Comparison of ENCODE assay signal across 1 cellular context in the genomic region with DNA sequence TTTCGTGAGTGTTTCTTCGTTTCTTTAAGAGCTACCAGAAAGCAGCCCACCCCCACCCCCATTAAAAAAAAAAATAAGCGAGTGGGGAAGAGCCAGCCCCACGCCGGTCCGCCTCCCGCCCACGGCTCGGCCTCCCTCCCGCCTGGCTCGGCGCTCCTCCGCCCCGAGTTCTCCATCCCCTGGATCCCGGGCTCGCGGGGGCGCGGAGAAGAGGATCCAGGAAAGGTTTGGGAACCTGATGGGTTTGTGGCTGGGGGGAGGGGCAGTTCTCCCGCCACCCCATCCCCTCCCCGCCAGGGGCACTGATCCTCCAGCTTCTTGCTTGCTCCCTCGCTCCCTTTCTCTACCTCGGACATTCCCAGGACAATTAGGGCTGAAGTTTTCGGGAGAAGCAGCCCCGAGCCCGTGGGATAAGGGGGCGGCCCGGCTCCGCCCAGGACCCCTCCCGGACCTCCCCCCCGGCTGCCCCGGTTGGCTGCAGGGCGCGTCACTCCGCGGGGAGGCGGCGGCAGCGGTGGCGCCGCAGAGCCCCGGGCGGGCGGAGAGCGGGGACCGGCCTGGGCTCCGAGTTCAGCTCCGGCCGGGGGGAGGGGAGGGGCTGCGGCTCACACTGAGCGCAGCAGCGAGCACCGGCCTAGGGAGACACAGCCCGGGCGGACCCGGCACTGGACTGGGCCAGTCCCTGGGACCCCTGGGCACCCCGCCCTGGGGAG.
TF ChIP-seq lines count a peak whose summit lies in the region.

No MANE protein-coding gene starts in this region.

TF ChIP-seq in WTC11, 78 proteins besides CTCF, POLR2A, EP300 and RAD21 (continued from another document):
- TF ChIP-seq, protein P1, sequence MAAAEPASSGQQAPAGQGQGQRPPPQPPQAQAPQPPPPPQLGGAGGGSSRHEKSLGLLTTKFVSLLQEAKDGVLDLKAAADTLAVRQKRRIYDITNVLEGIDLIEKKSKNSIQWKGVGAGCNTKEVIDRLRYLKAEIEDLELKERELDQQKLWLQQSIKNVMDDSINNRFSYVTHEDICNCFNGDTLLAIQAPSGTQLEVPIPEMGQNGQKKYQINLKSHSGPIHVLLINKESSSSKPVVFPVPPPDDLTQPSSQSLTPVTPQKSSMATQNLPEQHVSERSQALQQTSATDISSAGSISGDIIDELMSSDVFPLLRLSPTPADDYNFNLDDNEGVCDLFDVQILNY (CRISPR knock-in tag; IDR thresholded peaks at IDR 0.05): peak; percentile 43; the same call in 1 of the 2 replicates
- TF ChIP-seq, protein P2, sequence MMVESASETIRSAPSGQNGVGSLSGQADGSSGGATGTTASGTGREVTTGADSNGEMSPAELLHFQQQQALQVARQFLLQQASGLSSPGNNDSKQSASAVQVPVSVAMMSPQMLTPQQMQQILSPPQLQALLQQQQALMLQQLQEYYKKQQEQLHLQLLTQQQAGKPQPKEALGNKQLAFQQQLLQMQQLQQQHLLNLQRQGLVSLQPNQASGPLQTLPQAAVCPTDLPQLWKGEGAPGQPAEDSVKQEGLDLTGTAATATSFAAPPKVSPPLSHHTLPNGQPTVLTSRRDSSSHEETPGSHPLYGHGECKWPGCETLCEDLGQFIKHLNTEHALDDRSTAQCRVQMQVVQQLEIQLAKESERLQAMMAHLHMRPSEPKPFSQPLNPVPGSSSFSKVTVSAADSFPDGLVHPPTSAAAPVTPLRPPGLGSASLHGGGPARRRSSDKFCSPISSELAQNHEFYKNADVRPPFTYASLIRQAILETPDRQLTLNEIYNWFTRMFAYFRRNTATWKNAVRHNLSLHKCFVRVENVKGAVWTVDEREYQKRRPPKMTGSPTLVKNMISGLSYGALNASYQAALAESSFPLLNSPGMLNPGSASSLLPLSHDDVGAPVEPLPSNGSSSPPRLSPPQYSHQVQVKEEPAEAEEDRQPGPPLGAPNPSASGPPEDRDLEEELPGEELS (CRISPR knock-in tag; IDR thresholded peaks at IDR 0.05): 0 out of 2 replicates have a peak, but pooled peaks have one; percentile 49
- TF ChIP-seq ZNF263 (CRISPR knock-in tag; IDR thresholded peaks at IDR 0.05; ENCODE audit: low read depth) (0 out of 2 replicates have a peak, but pooled peaks have one; percentile 53), NR1H2 (CRISPR knock-in tag; IDR thresholded peaks at IDR 0.05) (no peak), ZNF138 (CRISPR knock-in tag; conservative IDR thresholded peaks at IDR 0.05) (no peak), ZNF423 (CRISPR knock-in tag; IDR thresholded peaks at IDR 0.05) (peak; percentile 63), ATF1 (CRISPR knock-in tag; IDR thresholded peaks at IDR 0.05) (no peak), ETV6 (CRISPR knock-in tag; IDR thresholded peaks at IDR 0.05) (0 out of 2 replicates have a peak, but pooled peaks have one; percentile 39), ZNF232 (CRISPR knock-in tag; IDR thresholded peaks at IDR 0.05) (0 out of 2 replicates have a peak, but pooled peaks have one; percentile 45), ZNF121 (CRISPR knock-in tag; IDR thresholded peaks at IDR 0.05) (no peak), CBFB (CRISPR knock-in tag; IDR thresholded peaks at IDR 0.05; ENCODE audit: low read depth) (0 out of 2 replicates have a peak, but pooled peaks have one; percentile 36), EMX1 (CRISPR knock-in tag; IDR thresholded peaks at IDR 0.05) (no peak), NFYB (CRISPR knock-in tag; conservative IDR thresholded peaks at IDR 0.05; ENCODE audit: low read depth) (peak; percentile 91), CREM (CRISPR knock-in tag; IDR thresholded peaks at IDR 0.05) (0 out of 2 replicates have a peak, but pooled peaks have one; percentile 20), GTF2I (CRISPR knock-in tag; conservative IDR thresholded peaks at IDR 0.05) (no peak)
- TF ChIP-seq, protein P3, sequence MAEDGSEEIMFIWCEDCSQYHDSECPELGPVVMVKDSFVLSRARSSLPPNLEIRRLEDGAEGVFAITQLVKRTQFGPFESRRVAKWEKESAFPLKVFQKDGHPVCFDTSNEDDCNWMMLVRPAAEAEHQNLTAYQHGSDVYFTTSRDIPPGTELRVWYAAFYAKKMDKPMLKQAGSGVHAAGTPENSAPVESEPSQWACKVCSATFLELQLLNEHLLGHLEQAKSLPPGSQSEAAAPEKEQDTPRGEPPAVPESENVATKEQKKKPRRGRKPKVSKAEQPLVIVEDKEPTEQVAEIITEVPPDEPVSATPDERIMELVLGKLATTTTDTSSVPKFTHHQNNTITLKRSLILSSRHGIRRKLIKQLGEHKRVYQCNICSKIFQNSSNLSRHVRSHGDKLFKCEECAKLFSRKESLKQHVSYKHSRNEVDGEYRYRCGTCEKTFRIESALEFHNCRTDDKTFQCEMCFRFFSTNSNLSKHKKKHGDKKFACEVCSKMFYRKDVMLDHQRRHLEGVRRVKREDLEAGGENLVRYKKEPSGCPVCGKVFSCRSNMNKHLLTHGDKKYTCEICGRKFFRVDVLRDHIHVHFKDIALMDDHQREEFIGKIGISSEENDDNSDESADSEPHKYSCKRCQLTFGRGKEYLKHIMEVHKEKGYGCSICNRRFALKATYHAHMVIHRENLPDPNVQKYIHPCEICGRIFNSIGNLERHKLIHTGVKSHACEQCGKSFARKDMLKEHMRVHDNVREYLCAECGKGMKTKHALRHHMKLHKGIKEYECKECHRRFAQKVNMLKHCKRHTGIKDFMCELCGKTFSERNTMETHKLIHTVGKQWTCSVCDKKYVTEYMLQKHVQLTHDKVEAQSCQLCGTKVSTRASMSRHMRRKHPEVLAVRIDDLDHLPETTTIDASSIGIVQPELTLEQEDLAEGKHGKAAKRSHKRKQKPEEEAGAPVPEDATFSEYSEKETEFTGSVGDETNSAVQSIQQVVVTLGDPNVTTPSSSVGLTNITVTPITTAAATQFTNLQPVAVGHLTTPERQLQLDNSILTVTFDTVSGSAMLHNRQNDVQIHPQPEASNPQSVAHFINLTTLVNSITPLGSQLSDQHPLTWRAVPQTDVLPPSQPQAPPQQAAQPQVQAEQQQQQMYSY (CRISPR knock-in tag; IDR thresholded peaks at IDR 0.05): no peak
- TF ChIP-seq, protein P4, sequence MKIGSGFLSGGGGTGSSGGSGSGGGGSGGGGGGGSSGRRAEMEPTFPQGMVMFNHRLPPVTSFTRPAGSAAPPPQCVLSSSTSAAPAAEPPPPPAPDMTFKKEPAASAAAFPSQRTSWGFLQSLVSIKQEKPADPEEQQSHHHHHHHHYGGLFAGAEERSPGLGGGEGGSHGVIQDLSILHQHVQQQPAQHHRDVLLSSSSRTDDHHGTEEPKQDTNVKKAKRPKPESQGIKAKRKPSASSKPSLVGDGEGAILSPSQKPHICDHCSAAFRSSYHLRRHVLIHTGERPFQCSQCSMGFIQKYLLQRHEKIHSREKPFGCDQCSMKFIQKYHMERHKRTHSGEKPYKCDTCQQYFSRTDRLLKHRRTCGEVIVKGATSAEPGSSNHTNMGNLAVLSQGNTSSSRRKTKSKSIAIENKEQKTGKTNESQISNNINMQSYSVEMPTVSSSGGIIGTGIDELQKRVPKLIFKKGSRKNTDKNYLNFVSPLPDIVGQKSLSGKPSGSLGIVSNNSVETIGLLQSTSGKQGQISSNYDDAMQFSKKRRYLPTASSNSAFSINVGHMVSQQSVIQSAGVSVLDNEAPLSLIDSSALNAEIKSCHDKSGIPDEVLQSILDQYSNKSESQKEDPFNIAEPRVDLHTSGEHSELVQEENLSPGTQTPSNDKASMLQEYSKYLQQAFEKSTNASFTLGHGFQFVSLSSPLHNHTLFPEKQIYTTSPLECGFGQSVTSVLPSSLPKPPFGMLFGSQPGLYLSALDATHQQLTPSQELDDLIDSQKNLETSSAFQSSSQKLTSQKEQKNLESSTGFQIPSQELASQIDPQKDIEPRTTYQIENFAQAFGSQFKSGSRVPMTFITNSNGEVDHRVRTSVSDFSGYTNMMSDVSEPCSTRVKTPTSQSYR (CRISPR knock-in tag; IDR thresholded peaks at IDR 0.05): no peak
- TF ChIP-seq, protein P5, sequence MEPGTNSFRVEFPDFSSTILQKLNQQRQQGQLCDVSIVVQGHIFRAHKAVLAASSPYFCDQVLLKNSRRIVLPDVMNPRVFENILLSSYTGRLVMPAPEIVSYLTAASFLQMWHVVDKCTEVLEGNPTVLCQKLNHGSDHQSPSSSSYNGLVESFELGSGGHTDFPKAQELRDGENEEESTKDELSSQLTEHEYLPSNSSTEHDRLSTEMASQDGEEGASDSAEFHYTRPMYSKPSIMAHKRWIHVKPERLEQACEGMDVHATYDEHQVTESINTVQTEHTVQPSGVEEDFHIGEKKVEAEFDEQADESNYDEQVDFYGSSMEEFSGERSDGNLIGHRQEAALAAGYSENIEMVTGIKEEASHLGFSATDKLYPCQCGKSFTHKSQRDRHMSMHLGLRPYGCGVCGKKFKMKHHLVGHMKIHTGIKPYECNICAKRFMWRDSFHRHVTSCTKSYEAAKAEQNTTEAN (CRISPR knock-in tag; IDR thresholded peaks at IDR 0.05): no peak
- TF ChIP-seq, protein P6, sequence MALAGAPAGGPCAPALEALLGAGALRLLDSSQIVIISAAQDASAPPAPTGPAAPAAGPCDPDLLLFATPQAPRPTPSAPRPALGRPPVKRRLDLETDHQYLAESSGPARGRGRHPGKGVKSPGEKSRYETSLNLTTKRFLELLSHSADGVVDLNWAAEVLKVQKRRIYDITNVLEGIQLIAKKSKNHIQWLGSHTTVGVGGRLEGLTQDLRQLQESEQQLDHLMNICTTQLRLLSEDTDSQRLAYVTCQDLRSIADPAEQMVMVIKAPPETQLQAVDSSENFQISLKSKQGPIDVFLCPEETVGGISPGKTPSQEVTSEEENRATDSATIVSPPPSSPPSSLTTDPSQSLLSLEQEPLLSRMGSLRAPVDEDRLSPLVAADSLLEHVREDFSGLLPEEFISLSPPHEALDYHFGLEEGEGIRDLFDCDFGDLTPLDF (CRISPR knock-in tag; IDR thresholded peaks at IDR 0.05): 0 out of 2 replicates have a peak, but pooled peaks have one; percentile 8
- TF ChIP-seq, protein P7, sequence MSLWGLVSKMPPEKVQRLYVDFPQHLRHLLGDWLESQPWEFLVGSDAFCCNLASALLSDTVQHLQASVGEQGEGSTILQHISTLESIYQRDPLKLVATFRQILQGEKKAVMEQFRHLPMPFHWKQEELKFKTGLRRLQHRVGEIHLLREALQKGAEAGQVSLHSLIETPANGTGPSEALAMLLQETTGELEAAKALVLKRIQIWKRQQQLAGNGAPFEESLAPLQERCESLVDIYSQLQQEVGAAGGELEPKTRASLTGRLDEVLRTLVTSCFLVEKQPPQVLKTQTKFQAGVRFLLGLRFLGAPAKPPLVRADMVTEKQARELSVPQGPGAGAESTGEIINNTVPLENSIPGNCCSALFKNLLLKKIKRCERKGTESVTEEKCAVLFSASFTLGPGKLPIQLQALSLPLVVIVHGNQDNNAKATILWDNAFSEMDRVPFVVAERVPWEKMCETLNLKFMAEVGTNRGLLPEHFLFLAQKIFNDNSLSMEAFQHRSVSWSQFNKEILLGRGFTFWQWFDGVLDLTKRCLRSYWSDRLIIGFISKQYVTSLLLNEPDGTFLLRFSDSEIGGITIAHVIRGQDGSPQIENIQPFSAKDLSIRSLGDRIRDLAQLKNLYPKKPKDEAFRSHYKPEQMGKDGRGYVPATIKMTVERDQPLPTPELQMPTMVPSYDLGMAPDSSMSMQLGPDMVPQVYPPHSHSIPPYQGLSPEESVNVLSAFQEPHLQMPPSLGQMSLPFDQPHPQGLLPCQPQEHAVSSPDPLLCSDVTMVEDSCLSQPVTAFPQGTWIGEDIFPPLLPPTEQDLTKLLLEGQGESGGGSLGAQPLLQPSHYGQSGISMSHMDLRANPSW (CRISPR knock-in tag; conservative IDR thresholded peaks at IDR 0.05; ENCODE audit: low read depth): no peak
TF ChIP-seq in WTC11: peak in this region for 12.
